ENCODE assay signal across 1 cellular context in genomic region chr13:42049454-42049780, GRCh38.
TF ChIP-seq lines count a peak whose summit lies in the region.

No MANE protein-coding gene starts in this region.

TF ChIP-seq in HCT116, 20 proteins besides CTCF, POLR2A, EP300 and RAD21 (continued from another document):
- TF ChIP-seq, protein P1, sequence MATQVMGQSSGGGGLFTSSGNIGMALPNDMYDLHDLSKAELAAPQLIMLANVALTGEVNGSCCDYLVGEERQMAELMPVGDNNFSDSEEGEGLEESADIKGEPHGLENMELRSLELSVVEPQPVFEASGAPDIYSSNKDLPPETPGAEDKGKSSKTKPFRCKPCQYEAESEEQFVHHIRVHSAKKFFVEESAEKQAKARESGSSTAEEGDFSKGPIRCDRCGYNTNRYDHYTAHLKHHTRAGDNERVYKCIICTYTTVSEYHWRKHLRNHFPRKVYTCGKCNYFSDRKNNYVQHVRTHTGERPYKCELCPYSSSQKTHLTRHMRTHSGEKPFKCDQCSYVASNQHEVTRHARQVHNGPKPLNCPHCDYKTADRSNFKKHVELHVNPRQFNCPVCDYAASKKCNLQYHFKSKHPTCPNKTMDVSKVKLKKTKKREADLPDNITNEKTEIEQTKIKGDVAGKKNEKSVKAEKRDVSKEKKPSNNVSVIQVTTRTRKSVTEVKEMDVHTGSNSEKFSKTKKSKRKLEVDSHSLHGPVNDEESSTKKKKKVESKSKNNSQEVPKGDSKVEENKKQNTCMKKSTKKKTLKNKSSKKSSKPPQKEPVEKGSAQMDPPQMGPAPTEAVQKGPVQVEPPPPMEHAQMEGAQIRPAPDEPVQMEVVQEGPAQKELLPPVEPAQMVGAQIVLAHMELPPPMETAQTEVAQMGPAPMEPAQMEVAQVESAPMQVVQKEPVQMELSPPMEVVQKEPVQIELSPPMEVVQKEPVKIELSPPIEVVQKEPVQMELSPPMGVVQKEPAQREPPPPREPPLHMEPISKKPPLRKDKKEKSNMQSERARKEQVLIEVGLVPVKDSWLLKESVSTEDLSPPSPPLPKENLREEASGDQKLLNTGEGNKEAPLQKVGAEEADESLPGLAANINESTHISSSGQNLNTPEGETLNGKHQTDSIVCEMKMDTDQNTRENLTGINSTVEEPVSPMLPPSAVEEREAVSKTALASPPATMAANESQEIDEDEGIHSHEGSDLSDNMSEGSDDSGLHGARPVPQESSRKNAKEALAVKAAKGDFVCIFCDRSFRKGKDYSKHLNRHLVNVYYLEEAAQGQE (IDR thresholded peaks at IDR 0.05; ENCODE audit: low read depth): no peak
- TF ChIP-seq EZH2 (IDR thresholded peaks at IDR 0.05): no peak
